1 cellular context compared by ENCODE assay signal in the genomic region with DNA sequence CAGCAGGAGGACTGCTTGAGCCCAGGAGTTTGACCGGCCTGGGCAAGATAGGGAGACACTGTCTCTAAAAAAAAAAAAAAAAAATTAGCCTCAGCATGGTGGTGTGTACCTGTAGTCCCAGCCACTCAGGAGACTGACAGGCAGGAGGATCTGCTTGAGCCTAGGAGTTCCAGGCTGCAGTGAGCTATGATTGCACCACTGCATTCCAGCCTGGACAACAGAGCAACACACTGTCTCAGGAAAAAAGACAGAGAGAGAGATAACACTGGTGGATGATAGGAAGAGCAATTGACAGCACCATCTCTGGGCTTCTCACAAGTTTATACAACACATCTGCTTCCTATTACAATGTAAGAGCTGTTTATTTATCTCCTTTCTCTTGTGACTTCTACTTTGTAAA.
TF ChIP-seq lines count a peak whose summit lies in the region.

No MANE protein-coding gene starts in this region.

TF ChIP-seq in HepG2, 621 proteins besides CTCF, POLR2A, EP300 and RAD21 (continued from another document):
- TF ChIP-seq ZNF766 (CRISPR knock-in tag; IDR thresholded peaks at IDR 0.05; ENCODE audit: borderline replicate concordance) (no peak), MEF2D (CRISPR knock-in tag; IDR thresholded peaks at IDR 0.05) (no peak), ZNF143 (CRISPR knock-in tag; IDR thresholded peaks at IDR 0.05) (no peak), ZKSCAN8 (CRISPR knock-in tag; IDR thresholded peaks at IDR 0.05; ENCODE audit: borderline replicate concordance) (0 out of 2 replicates have a peak, but pooled peaks have one; percentile 27)
- TF ChIP-seq, protein P1, sequence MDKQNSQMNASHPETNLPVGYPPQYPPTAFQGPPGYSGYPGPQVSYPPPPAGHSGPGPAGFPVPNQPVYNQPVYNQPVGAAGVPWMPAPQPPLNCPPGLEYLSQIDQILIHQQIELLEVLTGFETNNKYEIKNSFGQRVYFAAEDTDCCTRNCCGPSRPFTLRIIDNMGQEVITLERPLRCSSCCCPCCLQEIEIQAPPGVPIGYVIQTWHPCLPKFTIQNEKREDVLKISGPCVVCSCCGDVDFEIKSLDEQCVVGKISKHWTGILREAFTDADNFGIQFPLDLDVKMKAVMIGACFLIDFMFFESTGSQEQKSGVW (CRISPR knock-in tag; IDR thresholded peaks at IDR 0.05; ENCODE audit: borderline replicate concordance) = no peak
- TF ChIP-seq, protein P2, sequence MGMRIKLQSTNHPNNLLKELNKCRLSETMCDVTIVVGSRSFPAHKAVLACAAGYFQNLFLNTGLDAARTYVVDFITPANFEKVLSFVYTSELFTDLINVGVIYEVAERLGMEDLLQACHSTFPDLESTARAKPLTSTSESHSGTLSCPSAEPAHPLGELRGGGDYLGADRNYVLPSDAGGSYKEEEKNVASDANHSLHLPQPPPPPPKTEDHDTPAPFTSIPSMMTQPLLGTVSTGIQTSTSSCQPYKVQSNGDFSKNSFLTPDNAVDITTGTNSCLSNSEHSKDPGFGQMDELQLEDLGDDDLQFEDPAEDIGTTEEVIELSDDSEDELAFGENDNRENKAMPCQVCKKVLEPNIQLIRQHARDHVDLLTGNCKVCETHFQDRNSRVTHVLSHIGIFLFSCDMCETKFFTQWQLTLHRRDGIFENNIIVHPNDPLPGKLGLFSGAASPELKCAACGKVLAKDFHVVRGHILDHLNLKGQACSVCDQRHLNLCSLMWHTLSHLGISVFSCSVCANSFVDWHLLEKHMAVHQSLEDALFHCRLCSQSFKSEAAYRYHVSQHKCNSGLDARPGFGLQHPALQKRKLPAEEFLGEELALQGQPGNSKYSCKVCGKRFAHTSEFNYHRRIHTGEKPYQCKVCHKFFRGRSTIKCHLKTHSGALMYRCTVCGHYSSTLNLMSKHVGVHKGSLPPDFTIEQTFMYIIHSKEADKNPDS (CRISPR knock-in tag; IDR thresholded peaks at IDR 0.05) = no peak
